ENCODE assay signal across 2 cellular contexts in genomic region chr1:59921248-59921899, GRCh38. TPM values are rescaled to one million over a fixed set of nuclear protein-coding genes. Genes with fewer than 3 reads are reported as not detected.
"Had no signal": no experiment of that assay in that cellular context is flagged by ENCODE, and none has a peak within 500 bp of the region (broad histone marks: within the 10 kb centered on the region; RNA-seq: fewer than 3 reads in every experiment).

No MANE protein-coding gene starts in this region.

RNA-seq across cellular contexts. Expression of gene CYP2J2, which starts 5.2 kb away (rescaled TPM):
- total RNA-seq: mesenteric fat pad, posterior vena cava had no signal
